In the genomic region with DNA sequence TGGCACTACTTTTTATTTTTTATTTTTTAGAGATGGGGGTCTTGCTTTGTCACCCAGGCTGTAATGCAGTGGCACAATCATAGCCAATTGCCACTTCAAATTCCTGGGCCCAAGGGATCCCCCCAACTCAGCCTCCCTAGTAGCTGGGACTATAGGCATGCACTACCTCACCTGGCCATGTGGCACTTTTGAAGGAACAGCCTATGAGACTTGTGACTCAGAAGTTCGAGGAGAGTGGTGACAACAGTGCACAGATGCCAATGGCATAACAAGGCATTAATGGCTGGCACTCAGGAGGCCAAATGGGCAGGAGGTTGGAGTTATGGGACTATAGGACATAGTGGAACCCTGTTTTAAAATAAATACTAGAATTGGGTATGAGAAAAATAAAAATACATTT, we compare ENCODE assay signal across 1 cellular context.
A peak's percentile ranks its signal among the peaks of the same experiment; 100 is the strongest.
TF ChIP-seq lines count a peak whose summit lies in the region.

No MANE protein-coding gene starts in this region.

TF ChIP-seq in H1, 55 proteins besides CTCF, POLR2A, EP300 and RAD21:
- TF ChIP-seq TCF12 (IDR thresholded peaks at IDR 0.05; ENCODE audit: low read depth, low read length): no peak
- TF ChIP-seq, protein P1, sequence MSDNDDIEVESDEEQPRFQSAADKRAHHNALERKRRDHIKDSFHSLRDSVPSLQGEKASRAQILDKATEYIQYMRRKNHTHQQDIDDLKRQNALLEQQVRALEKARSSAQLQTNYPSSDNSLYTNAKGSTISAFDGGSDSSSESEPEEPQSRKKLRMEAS (IDR thresholded peaks at IDR 0.05): peak; percentile 55
TF ChIP-seq in H1: peak in this region for 1.
